ENCODE assay signal across 18 cellular contexts in genomic region chr14:35696575-35696974, GRCh38.
"Had no signal": no experiment of that assay in that cellular context is flagged by ENCODE, and none has a peak within 500 bp of the region (broad histone marks: within the 10 kb centered on the region; RNA-seq: fewer than 3 reads in every experiment).

No MANE protein-coding gene starts in this region.

- H3K9me3 ChIP-seq: heart right ventricle, upper lobe of left lung had no signal

- FAIRE-seq: keratinocyte, TTC549 had no signal

- H3K79me2 ChIP-seq: parathyroid adenoma had no signal

- H3K9ac ChIP-seq: parathyroid adenoma had no signal

- DNase-seq: activated CD4-positive, alpha-beta T cell treated with anti-CD3 and anti-CD28 coated beads for 1 hour; activated effector memory CD4-positive, alpha-beta T cell treated with anti-CD3 and anti-CD28 coated beads, Interleukin-2, amount 50 U/mL, for 16 hours; activated naive CD4-positive, alpha-beta T cell treated with anti-CD3 and anti-CD28 coated beads, Interleukin-2, amount 10 ng/mL, durations not matched to agents 7 days and 5 days; cerebellar nuclear complex; endodermal cell; heart right ventricle; left colon; mesenchymal stem cell; right cardiac atrium; stimulated activated CD4-positive, alpha-beta T cell treated with anti-CD3 and anti-CD28 coated beads, Interleukin-4, amount 100 ng/mL, for 4 hours; stimulated activated naive CD8-positive, alpha-beta T cell treated with anti-CD3 and anti-CD28 coated beads, Interleukin-15, Interleukin-2, amounts not matched to agents 100 U/mL and 50 U/mL, for 24 hours; upper lobe of left lung; WERI-Rb-1 had no signal

- H3K4me1 ChIP-seq: heart right ventricle, upper lobe of left lung had no signal

- H3K27ac ChIP-seq: coronary artery, epithelial cell of prostate, heart right ventricle, parathyroid adenoma, upper lobe of left lung, WERI-Rb-1 had no signal

- H3K4me3 ChIP-seq: coronary artery, heart right ventricle, upper lobe of left lung had no signal

- H3K27me3 ChIP-seq: heart right ventricle, upper lobe of left lung had no signal

- ATAC-seq: heart right ventricle; left colon; right cardiac atrium; stimulated activated naive CD8-positive, alpha-beta T cell treated with anti-CD3 and anti-CD28 coated beads, Interleukin-15, Interleukin-2, amounts not matched to agents 100 U/mL and 50 U/mL, for 24 hours had no signal

- H2AFZ ChIP-seq: parathyroid adenoma had no signal

- H3K36me3 ChIP-seq: heart right ventricle, upper lobe of left lung, WERI-Rb-1 had no signal
